Comparison of ENCODE assay signal across 8 cellular contexts in genomic region chr5:7815757-7816534, GRCh38. TPM values are rescaled to one million over a fixed set of nuclear protein-coding genes. Genes with fewer than 3 reads are reported as not detected.
DNase-seq lines count a peak whose midpoint lies in the region; ATAC-seq and TF ChIP-seq lines count a peak whose summit lies in the region.

No MANE protein-coding gene starts in this region.

- H4K20me1 ChIP-seq in DND-41 (ENCODE audit: insufficient read depth, low read length): no peaks in the 10 kb centered on the region

- ATAC-seq in DND-41 (ENCODE audit: insufficient read depth, low read depth) (peak; percentile 79), GM21576 (IDR thresholded peaks at IDR 0.05; ENCODE audit: unreplicated experiment) (peak; percentile 91)

- H3K36me3 ChIP-seq in DND-41 (ENCODE audit: insufficient read depth, low read length): no peaks in the 10 kb centered on the region
- peaks cover 27% of the 10 kb centered on the region; the same call in 1 of the 2 replicates for H3K36me3 ChIP-seq in HUES64 (ENCODE audit: insufficient read depth, low read length)
- H3K36me3 ChIP-seq in SJCRH30: no peaks in the 10 kb centered on the region
- H3K36me3 ChIP-seq in prostate gland: no peaks in the 10 kb centered on the region
- H3K36me3 ChIP-seq in uterus: no peaks in the 10 kb centered on the region

- H3K4me3 ChIP-seq in DND-41 (ENCODE audit: low read depth in 1 of 2, low read length in 2 of 2): no peak overlapping the region
- H3K4me3 ChIP-seq in HUES64 (ENCODE audit: low read length): peak overlapping the region; percentile 24
- no peak overlapping the region for H3K4me3 ChIP-seq in SJCRH30
- no peak overlapping the region for H3K4me3 ChIP-seq in prostate gland
- H3K4me3 ChIP-seq in uterus: no peak overlapping the region

- H3K79me2 ChIP-seq in DND-41 (ENCODE audit: insufficient read depth, low read length): no peaks in the 10 kb centered on the region

- H3K4me1 ChIP-seq in DND-41 (ENCODE audit: insufficient read depth, low read length): no peaks in the 10 kb centered on the region
- peaks cover 24% of the 10 kb centered on the region for H3K4me1 ChIP-seq in HUES64 (ENCODE audit: insufficient read depth, low read length)
- no peaks in the 10 kb centered on the region for H3K4me1 ChIP-seq in SJCRH30
- no peaks in the 10 kb centered on the region for H3K4me1 ChIP-seq in prostate gland (replicated peaks)
- H3K4me1 ChIP-seq in uterus: no peaks in the 10 kb centered on the region

- TF ChIP-seq CTCF in DND-41 (IDR thresholded peaks at IDR 0.05; ENCODE audit: borderline replicate concordance, extremely low read depth, low read length, poor library complexity, severe bottlenecking) (peak; percentile 80), prostate gland (IDR thresholded peaks at IDR 0.05) (peak; percentile 71 to 85 (median 79)), uterus (IDR thresholded peaks at IDR 0.05) (peak; percentile 64 to 78 (median 70))

- TF ChIP-seq POLR2A in prostate gland (IDR thresholded peaks at IDR 0.05): no peak
- TF ChIP-seq POLR2A in uterus (IDR thresholded peaks at IDR 0.05): no peak

- peaks cover 5% of the 10 kb centered on the region for H3K27me3 ChIP-seq in DND-41 (ENCODE audit: insufficient read depth, low read length, poor library complexity)
- no peaks in the 10 kb centered on the region for H3K27me3 ChIP-seq in HUES64 (ENCODE audit: insufficient read depth, low read length)
- H3K27me3 ChIP-seq in SJCRH30: no peaks in the 10 kb centered on the region
- H3K27me3 ChIP-seq in prostate gland (replicated peaks; ENCODE audit: insufficient read depth): no peaks in the 10 kb centered on the region
- no peaks in the 10 kb centered on the region for H3K27me3 ChIP-seq in uterus

- 31% methylated on average over 15 of the region's 15 CpGs for WGBS in HUES64
- 43% methylated on average over 14 of the region's 15 CpGs for WGBS in prostate gland

- DNase-seq in DND-41: peak; percentile 45
- peak; percentile 11 to 12 for DNase-seq in SJCRH30
- DNase-seq in activated naive CD4-positive, alpha-beta T cell treated with anti-CD3 and anti-CD28 coated beads, Interleukin-2, amount 50 U/mL, for 16 hours: peak; percentile 62
- peak; percentile 89 for DNase-seq in cardiac septum (ENCODE audit: low spot score)
- DNase-seq in prostate gland (ENCODE audit: low spot score): peak; percentile 73
- DNase-seq in uterus: peak; percentile 69 to 75

- H3K9ac ChIP-seq in DND-41 (ENCODE audit: low read depth, low read length) (no peak overlapping the region), HUES64 (ENCODE audit: low read depth, low read length) (peak overlapping the region; percentile 42)

- no peak overlapping the region for H3K27ac ChIP-seq in DND-41 (ENCODE audit: low read length)
- H3K27ac ChIP-seq in HUES64 (ENCODE audit: low read depth, low read length): peak overlapping the region; percentile 80
- H3K27ac ChIP-seq in SJCRH30: no peak overlapping the region
- H3K27ac ChIP-seq in prostate gland: peak overlapping the region; percentile 2 to 4
- H3K27ac ChIP-seq in uterus: no peak overlapping the region

- H2AFZ ChIP-seq in DND-41 (ENCODE audit: low read depth, low read length): no peak overlapping the region

- H3K4me2 ChIP-seq in DND-41 (ENCODE audit: insufficient read depth, low read length): no peak overlapping the region

- H3K9me3 ChIP-seq in DND-41 (ENCODE audit: insufficient read depth, low read length, severe bottlenecking) (no peaks in the 10 kb centered on the region), HUES64 (ENCODE audit: insufficient read depth, low read depth, low read length) (no peaks in the 10 kb centered on the region), SJCRH30 (replicated peaks) (no peaks in the 10 kb centered on the region), prostate gland (no peaks in the 10 kb centered on the region), uterus (no peaks in the 10 kb centered on the region)

- intact Hi-C loops in cardiac septum (cut with DNase I) (no loop called here), prostate gland (cut with DNase I) (loop anchor here (2.0 to 10.0 kb wide), 4 partner anchors 63 to 741 kb away; no protein-coding TSS in a partner anchor), uterus (cut with DNase I; ENCODE audit: low total_unique reads) (no loop called here)

RNA-seq across cellular contexts. Expression of gene CFAP90, which starts 35.0 kb away (rescaled TPM):
- polyA plus RNA-seq in HUES64 (2013, experiment 1 of 2): 0.75 TPM
- polyA plus RNA-seq in HUES64 (2013, experiment 2 of 2): 0.32 TPM
- 0.20 TPM in 1 of 2 replicates, not detected in the other for total RNA-seq in SJCRH30 (2014; rRNA removed; shearing (Covaris generic))
- total RNA-seq in cardiac septum (not detected), prostate gland (1 to 10 TPM in 1 of 2 donors, under 1 TPM in 1; 0.87 to 1.1 TPM), uterus (1 to 10 TPM in 1 of 4 donors, under 1 TPM in 1, not detected in 2; 0.88 to 1.7 TPM)

RNA-seq across cellular contexts. Expression of gene FASTKD3, which starts 52.9 kb away (rescaled TPM):
- 11.4 TPM for polyA plus RNA-seq in HUES64 (2013, experiment 1 of 2)
- polyA plus RNA-seq in HUES64 (2013, experiment 2 of 2): 12.8 TPM
- 16.9 TPM in 2 replicates for total RNA-seq in SJCRH30 (2014; rRNA removed; shearing (Covaris generic))
- total RNA-seq in cardiac septum (4.7 TPM), prostate gland (10 to 100 TPM in 1 of 2 donors, 1 to 10 TPM in 1; 9.7 to 10.7 TPM), uterus (10 to 100 TPM in 1 of 4 donors, 1 to 10 TPM in 3; 3.3 to 20.2 (median 8.7) TPM)

RNA-seq across cellular contexts. Expression of gene MTRR, which starts 53.0 kb away (rescaled TPM):
- 28.3 TPM for polyA plus RNA-seq in HUES64 (2013, experiment 1 of 2)
- polyA plus RNA-seq in HUES64 (2013, experiment 2 of 2): 27.8 TPM
- 29.4 and 31.7 TPM in 2 replicates for total RNA-seq in SJCRH30 (2014; rRNA removed; shearing (Covaris generic))
- total RNA-seq in cardiac septum (37.2 TPM), prostate gland (10 to 100 TPM; 34.5 to 64.6 TPM), uterus (10 to 100 TPM; 18.8 to 51.5 (median 33.2) TPM)

Comparison
In these comparisons a context has a peak if more than half of its experiments do, and no peak if none do; other contexts are left out.
1. DNase-seq: peak in every context shown above with its lines; median percentile 89 in cardiac septum; 73 in prostate gland; 72 in uterus; 62 in activated naive CD4-positive, alpha-beta T cell treated with anti-CD3 and anti-CD28 coated beads, Interleukin-2, amount 50 U/mL, for 16 hours; 45 in DND-41; 12 in SJCRH30.
2. H3K27ac ChIP-seq: peak in HUES64 (single experiment) and prostate gland (2 of 2); none in DND-41 (single experiment), SJCRH30 (single experiment) and uterus (0 of 2).
3. Peak in every context shown above with its lines, with median percentiles within 50 percentile points of each other: CTCF ChIP-seq.